ENCODE assay signal across 8 cellular contexts in genomic region chr18:10524507-10525425, GRCh38. TPM values are rescaled to one million over a fixed set of nuclear protein-coding genes. Genes with fewer than 3 reads are reported as not detected.
DNase-seq lines count a peak whose midpoint lies in the region; ATAC-seq, FAIRE-seq and TF ChIP-seq lines count a peak whose summit lies in the region.

No MANE protein-coding gene starts in this region.

- H3K9me2 ChIP-seq in PC-9 (ENCODE audit: insufficient read depth), result no peaks in the 10 kb centered on the region

- H3F3A ChIP-seq in PC-9 (ENCODE audit: insufficient read depth, low read depth), result peaks cover 5% of the 10 kb centered on the region; the same call in 1 of the 2 replicates

- peaks cover 36% of the 10 kb centered on the region for H3K79me2 ChIP-seq in PC-9 (ENCODE audit: low read depth)

- peaks cover 20% of the 10 kb centered on the region for H3K4me1 ChIP-seq in PC-9 (replicated peaks; ENCODE audit: insufficient read depth)

- CTCF ChIA-PET in PC-9 (lab: Charles Lee), result no interaction called here

- peak overlapping the region; percentile 80 for H2AFZ ChIP-seq in PC-9

- no peak for TF ChIP-seq POLR2A in GM12891 (IDR thresholded peaks at IDR 0.05; ENCODE audit: low read depth, low read length)

- H4K20me1 ChIP-seq in PC-9 (ENCODE audit: insufficient read depth), result peaks cover 29% of the 10 kb centered on the region; the same call in 1 of the 2 replicates

- intact Hi-C loops in PC-9 (cut with micrococcal nuclease; ENCODE audit: unreplicated experiment), result loop anchor here (1.0 to 10.0 kb wide), 3 partner anchors 950 to 1451 kb away; no protein-coding TSS in a partner anchor

- TF ChIP-seq CTCF in PC-9 (conservative IDR thresholded peaks at IDR 0.05) (no peak), epithelial cell of esophagus (IDR thresholded peaks at IDR 0.05; ENCODE audit: insufficient read depth, low read depth, low read length, missing control alignments) (no peak)

- no TSS peak for BruUV-seq in PC-9 (replicated peaks; lab: Mats Ljungman, UMichigan)

- H3K27ac ChIP-seq in PC-9, result peak overlapping the region; percentile 76

- H3K27me3 ChIP-seq in PC-9 (ENCODE audit: insufficient read depth, low read depth), result no peaks in the 10 kb centered on the region

- POLR2A ChIA-PET in PC-9 (lab: Charles Lee; ENCODE audit: unreplicated experiment), result interaction anchor here (0.7 kb wide), 1 partner anchor 565 kb away, joined by 3 read pairs; no protein-coding TSS in a partner anchor

- ATAC-seq in HG02642 (IDR thresholded peaks at IDR 0.05; ENCODE audit: poor library complexity, unreplicated experiment) (no peak), GM21576 (IDR thresholded peaks at IDR 0.05; ENCODE audit: unreplicated experiment) (no peak), HG02610 (IDR thresholded peaks at IDR 0.05; ENCODE audit: unreplicated experiment) (no peak)

- peak overlapping the region; percentile 97 for H3K4me2 ChIP-seq in PC-9

- no peaks in the 10 kb centered on the region for H3K36me3 ChIP-seq in PC-9 (ENCODE audit: low read depth)

- no peaks in the 10 kb centered on the region for H3K9me3 ChIP-seq in PC-9 (ENCODE audit: insufficient read depth, low read depth)

- DNase-seq in GM12891 (ENCODE audit: insufficient read length, low spot score) (no peak), PC-9 (peak; percentile 23 to 66), epithelial cell of esophagus (ENCODE audit: low read depth) (peak; percentile 56), renal cortical epithelial cell (ENCODE audit: low read depth) (peak; percentile 85), middle frontal gyrus (ENCODE audit: extremely low spot score, low spot score) (no peak)

- H3K4me3 ChIP-seq in PC-9, result peak overlapping the region; percentile 98; the same call in 1 of the 2 replicates
- no peak overlapping the region for H3K4me3 ChIP-seq in epithelial cell of esophagus (ENCODE audit: low read length)

- peak; percentile 83 for FAIRE-seq in GM12891 (lab: Jason Lieb, UNC)

TF ChIP-seq in GM12891, 5 proteins besides CTCF, POLR2A, EP300 and RAD21:
- TF ChIP-seq POLR2AphosphoS5 (IDR thresholded peaks at IDR 0.05; ENCODE audit: low read depth, low read length), result no peak
- no peak for TF ChIP-seq SPI1 (IDR thresholded peaks at IDR 0.05; ENCODE audit: low read depth, low read length)
- no peak for TF ChIP-seq PAX5 (IDR thresholded peaks at IDR 0.05; ENCODE audit: insufficient read depth, low read length, severe bottlenecking)
- TF ChIP-seq TAF1 (IDR thresholded peaks at IDR 0.05; ENCODE audit: low read depth, low read length), result no peak
- no peak for TF ChIP-seq POU2F2 (IDR thresholded peaks at IDR 0.05; ENCODE audit: low read depth, low read length)
TF ChIP-seq in GM12891: peak in this region for 0.

RNA-seq across cellular contexts. Expression of gene NAPG, which starts 1.1 kb away (rescaled TPM):
- polyA plus RNA-seq in GM12891 (2012; ENCODE audit: low read depth, missing spikeins), result 17.3 TPM
- total RNA-seq in PC-9 (2021) (28.1 and 31.0 TPM in 2 replicates), renal cortical epithelial cell (43.2 and 82.5 TPM in 2 replicates)

Comparison
In these comparisons a context has a peak if more than half of its experiments do, and no peak if none do; other contexts are left out.
1. DNase-seq: peak in PC-9 (2 of 2), epithelial cell of esophagus (single experiment) and renal cortical epithelial cell (single experiment); none in GM12891 (single experiment) and middle frontal gyrus (single experiment).